In the genomic region with DNA sequence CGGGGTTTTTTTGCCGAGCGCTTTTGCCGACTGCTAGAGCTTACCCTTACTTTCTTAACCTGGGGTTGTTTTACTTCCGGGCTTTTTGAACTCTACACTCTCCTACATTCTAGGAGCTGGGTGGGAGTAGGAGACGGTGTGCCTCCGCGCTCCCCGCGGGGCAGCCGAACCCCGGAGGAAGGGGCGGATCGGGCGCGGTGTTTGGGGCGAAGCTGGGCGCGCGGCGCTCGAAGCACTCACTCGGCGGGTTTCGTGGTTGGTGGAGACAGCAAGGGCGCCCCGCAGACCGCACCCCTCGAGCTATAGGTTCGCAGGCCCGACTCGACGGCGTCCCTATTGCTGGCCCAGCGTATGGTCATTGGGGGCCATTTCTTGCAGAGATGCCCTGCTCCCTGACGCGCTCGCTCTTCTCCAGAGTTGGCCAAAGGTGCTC, we compare ENCODE assay signal across 1 cellular context.
TF ChIP-seq lines count a peak whose summit lies in the region.

No MANE protein-coding gene starts in this region.

TF ChIP-seq in K562, 482 proteins besides CTCF, POLR2A, EP300 and RAD21 (continued from another document and continues in another):
- TF ChIP-seq, protein P1, sequence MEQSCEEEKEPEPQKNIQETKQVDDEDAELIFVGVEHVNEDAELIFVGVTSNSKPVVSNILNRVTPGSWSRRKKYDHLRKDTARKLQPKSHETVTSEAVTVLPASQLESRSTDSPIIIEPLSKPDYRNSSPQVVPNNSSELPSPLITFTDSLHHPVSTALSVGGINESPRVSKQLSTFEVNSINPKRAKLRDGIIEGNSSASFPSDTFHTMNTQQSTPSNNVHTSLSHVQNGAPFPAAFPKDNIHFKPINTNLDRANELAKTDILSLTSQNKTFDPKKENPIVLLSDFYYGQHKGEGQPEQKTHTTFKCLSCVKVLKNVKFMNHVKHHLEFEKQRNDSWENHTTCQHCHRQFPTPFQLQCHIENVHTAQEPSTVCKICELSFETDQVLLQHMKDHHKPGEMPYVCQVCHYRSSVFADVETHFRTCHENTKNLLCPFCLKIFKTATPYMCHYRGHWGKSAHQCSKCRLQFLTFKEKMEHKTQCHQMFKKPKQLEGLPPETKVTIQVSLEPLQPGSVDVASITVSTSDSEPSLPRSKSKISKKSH (CRISPR knock-in tag; IDR thresholded peaks at IDR 0.05), result no peak
- TF ChIP-seq KLF6 (CRISPR knock-in tag; IDR thresholded peaks at IDR 0.05; ENCODE audit: borderline replicate concordance) (peak; percentile 44; the same call in 1 of the 2 replicates), ZNF644 (tag; IDR thresholded peaks at IDR 0.05; ENCODE audit: low read depth) (no peak), FOXP1 (CRISPR knock-in tag; IDR thresholded peaks at IDR 0.05) (peak; percentile 40; the same call in 1 of the 2 replicates), ELF1 (tag; IDR thresholded peaks at IDR 0.05) (peak; percentile 24; the same call in 1 of the 2 replicates), ATF1 (CRISPR knock-in tag; IDR thresholded peaks at IDR 0.05) (no peak), ATF1 (tag; IDR thresholded peaks at IDR 0.05) (0 out of 2 replicates have a peak, but pooled peaks have one; percentile 17), ETS2 (tag; IDR thresholded peaks at IDR 0.05; ENCODE audit: borderline replicate concordance, poor library complexity, severe bottlenecking) (no peak), RBM15 (IDR thresholded peaks at IDR 0.05; ENCODE audit: insufficient read depth, low read length) (no peak), ZEB2 (IDR thresholded peaks at IDR 0.05) (no peak), FOXJ2 (tag; IDR thresholded peaks at IDR 0.05) (no peak), PHB (CRISPR knock-in tag; IDR thresholded peaks at IDR 0.05) (no peak), FOXK2 (conservative IDR thresholded peaks at IDR 0.05 in 1 of 2, IDR thresholded peaks at IDR 0.05 in 1 of 2; ENCODE audit: low read depth in 2 of 2) (no peak), FOS (IDR thresholded peaks at IDR 0.05; ENCODE audit: extremely low read depth, insufficient read length) (no peak), ZBED1 (IDR thresholded peaks at IDR 0.05) (no peak), MTA1 (IDR thresholded peaks at IDR 0.05; ENCODE audit: borderline replicate concordance) (no peak), RBM25 (IDR thresholded peaks at IDR 0.05; ENCODE audit: low read depth, low read length, severe bottlenecking) (no peak), PPARD (CRISPR knock-in tag; IDR thresholded peaks at IDR 0.05) (no peak), KLF10 (CRISPR knock-in tag; IDR thresholded peaks at IDR 0.05) (no peak), SRF (CRISPR knock-in tag; IDR thresholded peaks at IDR 0.05) (no peak), MYNN (IDR thresholded peaks at IDR 0.05) (no peak), MYNN (CRISPR knock-in tag; IDR thresholded peaks at IDR 0.05) (no peak), HNRNPL (IDR thresholded peaks at IDR 0.05; ENCODE audit: low read depth, low read length) (peak; percentile 52; the same call in 1 of the 2 replicates), FOXA1 (IDR thresholded peaks at IDR 0.05; ENCODE audit: borderline replicate concordance) (no peak), GATAD2A (IDR thresholded peaks at IDR 0.05) (no peak), POLR2AphosphoS5 (IDR thresholded peaks at IDR 0.05; ENCODE audit: control insufficient read depth, insufficient read depth, low read depth, low read length) (peak; percentile 51; the same call in 1 of the 2 replicates), MCM3 (IDR thresholded peaks at IDR 0.05) (no peak), SIX5 (IDR thresholded peaks at IDR 0.05; ENCODE audit: borderline replicate concordance in 1 of 2, insufficient read depth in 1 of 2, low read depth in 1 of 2, low read length in 2 of 2) (no peak), ARID1B (IDR thresholded peaks at IDR 0.05) (no peak)
- TF ChIP-seq, protein P2, sequence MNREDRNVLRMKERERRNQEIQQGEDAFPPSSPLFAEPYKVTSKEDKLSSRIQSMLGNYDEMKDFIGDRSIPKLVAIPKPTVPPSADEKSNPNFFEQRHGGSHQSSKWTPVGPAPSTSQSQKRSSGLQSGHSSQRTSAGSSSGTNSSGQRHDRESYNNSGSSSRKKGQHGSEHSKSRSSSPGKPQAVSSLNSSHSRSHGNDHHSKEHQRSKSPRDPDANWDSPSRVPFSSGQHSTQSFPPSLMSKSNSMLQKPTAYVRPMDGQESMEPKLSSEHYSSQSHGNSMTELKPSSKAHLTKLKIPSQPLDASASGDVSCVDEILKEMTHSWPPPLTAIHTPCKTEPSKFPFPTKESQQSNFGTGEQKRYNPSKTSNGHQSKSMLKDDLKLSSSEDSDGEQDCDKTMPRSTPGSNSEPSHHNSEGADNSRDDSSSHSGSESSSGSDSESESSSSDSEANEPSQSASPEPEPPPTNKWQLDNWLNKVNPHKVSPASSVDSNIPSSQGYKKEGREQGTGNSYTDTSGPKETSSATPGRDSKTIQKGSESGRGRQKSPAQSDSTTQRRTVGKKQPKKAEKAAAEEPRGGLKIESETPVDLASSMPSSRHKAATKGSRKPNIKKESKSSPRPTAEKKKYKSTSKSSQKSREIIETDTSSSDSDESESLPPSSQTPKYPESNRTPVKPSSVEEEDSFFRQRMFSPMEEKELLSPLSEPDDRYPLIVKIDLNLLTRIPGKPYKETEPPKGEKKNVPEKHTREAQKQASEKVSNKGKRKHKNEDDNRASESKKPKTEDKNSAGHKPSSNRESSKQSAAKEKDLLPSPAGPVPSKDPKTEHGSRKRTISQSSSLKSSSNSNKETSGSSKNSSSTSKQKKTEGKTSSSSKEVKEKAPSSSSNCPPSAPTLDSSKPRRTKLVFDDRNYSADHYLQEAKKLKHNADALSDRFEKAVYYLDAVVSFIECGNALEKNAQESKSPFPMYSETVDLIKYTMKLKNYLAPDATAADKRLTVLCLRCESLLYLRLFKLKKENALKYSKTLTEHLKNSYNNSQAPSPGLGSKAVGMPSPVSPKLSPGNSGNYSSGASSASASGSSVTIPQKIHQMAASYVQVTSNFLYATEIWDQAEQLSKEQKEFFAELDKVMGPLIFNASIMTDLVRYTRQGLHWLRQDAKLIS (CRISPR knock-in tag; IDR thresholded peaks at IDR 0.05), result 0 out of 2 replicates have a peak, but pooled peaks have one; percentile 72
- TF ChIP-seq, protein P3, sequence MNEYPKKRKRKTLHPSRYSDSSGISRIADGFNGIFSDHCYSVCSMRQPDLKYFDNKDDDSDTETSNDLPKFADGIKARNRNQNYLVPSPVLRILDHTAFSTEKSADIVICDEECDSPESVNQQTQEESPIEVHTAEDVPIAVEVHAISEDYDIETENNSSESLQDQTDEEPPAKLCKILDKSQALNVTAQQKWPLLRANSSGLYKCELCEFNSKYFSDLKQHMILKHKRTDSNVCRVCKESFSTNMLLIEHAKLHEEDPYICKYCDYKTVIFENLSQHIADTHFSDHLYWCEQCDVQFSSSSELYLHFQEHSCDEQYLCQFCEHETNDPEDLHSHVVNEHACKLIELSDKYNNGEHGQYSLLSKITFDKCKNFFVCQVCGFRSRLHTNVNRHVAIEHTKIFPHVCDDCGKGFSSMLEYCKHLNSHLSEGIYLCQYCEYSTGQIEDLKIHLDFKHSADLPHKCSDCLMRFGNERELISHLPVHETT (CRISPR knock-in tag; conservative IDR thresholded peaks at IDR 0.05 in 1 of 2, IDR thresholded peaks at IDR 0.05 in 1 of 2), result no peak
- TF ChIP-seq, protein P4, sequence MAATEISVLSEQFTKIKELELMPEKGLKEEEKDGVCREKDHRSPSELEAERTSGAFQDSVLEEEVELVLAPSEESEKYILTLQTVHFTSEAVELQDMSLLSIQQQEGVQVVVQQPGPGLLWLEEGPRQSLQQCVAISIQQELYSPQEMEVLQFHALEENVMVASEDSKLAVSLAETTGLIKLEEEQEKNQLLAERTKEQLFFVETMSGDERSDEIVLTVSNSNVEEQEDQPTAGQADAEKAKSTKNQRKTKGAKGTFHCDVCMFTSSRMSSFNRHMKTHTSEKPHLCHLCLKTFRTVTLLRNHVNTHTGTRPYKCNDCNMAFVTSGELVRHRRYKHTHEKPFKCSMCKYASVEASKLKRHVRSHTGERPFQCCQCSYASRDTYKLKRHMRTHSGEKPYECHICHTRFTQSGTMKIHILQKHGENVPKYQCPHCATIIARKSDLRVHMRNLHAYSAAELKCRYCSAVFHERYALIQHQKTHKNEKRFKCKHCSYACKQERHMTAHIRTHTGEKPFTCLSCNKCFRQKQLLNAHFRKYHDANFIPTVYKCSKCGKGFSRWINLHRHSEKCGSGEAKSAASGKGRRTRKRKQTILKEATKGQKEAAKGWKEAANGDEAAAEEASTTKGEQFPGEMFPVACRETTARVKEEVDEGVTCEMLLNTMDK (IDR thresholded peaks at IDR 0.05; ENCODE audit: borderline replicate concordance, insufficient read depth, low read depth, low read length, poor library complexity, severe bottlenecking), result no peak
- TF ChIP-seq, protein P5, sequence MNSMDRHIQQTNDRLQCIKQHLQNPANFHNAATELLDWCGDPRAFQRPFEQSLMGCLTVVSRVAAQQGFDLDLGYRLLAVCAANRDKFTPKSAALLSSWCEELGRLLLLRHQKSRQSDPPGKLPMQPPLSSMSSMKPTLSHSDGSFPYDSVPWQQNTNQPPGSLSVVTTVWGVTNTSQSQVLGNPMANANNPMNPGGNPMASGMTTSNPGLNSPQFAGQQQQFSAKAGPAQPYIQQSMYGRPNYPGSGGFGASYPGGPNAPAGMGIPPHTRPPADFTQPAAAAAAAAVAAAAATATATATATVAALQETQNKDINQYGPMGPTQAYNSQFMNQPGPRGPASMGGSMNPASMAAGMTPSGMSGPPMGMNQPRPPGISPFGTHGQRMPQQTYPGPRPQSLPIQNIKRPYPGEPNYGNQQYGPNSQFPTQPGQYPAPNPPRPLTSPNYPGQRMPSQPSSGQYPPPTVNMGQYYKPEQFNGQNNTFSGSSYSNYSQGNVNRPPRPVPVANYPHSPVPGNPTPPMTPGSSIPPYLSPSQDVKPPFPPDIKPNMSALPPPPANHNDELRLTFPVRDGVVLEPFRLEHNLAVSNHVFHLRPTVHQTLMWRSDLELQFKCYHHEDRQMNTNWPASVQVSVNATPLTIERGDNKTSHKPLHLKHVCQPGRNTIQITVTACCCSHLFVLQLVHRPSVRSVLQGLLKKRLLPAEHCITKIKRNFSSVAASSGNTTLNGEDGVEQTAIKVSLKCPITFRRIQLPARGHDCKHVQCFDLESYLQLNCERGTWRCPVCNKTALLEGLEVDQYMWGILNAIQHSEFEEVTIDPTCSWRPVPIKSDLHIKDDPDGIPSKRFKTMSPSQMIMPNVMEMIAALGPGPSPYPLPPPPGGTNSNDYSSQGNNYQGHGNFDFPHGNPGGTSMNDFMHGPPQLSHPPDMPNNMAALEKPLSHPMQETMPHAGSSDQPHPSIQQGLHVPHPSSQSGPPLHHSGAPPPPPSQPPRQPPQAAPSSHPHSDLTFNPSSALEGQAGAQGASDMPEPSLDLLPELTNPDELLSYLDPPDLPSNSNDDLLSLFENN (IDR thresholded peaks at IDR 0.05; ENCODE audit: low read depth in 2 of 2, low read length in 2 of 2), result no peak
- TF ChIP-seq, protein P6, sequence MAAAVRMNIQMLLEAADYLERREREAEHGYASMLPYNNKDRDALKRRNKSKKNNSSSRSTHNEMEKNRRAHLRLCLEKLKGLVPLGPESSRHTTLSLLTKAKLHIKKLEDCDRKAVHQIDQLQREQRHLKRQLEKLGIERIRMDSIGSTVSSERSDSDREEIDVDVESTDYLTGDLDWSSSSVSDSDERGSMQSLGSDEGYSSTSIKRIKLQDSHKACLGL (CRISPR knock-in tag; IDR thresholded peaks at IDR 0.05; ENCODE audit: borderline replicate concordance, poor library complexity, severe bottlenecking), result no peak
- TF ChIP-seq, protein P7, sequence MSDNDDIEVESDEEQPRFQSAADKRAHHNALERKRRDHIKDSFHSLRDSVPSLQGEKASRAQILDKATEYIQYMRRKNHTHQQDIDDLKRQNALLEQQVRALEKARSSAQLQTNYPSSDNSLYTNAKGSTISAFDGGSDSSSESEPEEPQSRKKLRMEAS (CRISPR knock-in tag; IDR thresholded peaks at IDR 0.05), result no peak
- TF ChIP-seq, protein P8, sequence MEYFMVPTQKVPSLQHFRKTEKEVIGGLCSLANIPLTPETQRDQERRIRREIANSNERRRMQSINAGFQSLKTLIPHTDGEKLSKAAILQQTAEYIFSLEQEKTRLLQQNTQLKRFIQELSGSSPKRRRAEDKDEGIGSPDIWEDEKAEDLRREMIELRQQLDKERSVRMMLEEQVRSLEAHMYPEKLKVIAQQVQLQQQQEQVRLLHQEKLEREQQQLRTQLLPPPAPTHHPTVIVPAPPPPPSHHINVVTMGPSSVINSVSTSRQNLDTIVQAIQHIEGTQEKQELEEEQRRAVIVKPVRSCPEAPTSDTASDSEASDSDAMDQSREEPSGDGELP (CRISPR knock-in tag; IDR thresholded peaks at IDR 0.05; ENCODE audit: borderline replicate concordance), result peak; percentile 54
- TF ChIP-seq, protein P9, sequence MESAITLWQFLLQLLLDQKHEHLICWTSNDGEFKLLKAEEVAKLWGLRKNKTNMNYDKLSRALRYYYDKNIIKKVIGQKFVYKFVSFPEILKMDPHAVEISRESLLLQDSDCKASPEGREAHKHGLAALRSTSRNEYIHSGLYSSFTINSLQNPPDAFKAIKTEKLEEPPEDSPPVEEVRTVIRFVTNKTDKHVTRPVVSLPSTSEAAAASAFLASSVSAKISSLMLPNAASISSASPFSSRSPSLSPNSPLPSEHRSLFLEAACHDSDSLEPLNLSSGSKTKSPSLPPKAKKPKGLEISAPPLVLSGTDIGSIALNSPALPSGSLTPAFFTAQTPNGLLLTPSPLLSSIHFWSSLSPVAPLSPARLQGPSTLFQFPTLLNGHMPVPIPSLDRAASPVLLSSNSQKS (CRISPR knock-in tag; IDR thresholded peaks at IDR 0.05), result no peak
- TF ChIP-seq, protein P10, sequence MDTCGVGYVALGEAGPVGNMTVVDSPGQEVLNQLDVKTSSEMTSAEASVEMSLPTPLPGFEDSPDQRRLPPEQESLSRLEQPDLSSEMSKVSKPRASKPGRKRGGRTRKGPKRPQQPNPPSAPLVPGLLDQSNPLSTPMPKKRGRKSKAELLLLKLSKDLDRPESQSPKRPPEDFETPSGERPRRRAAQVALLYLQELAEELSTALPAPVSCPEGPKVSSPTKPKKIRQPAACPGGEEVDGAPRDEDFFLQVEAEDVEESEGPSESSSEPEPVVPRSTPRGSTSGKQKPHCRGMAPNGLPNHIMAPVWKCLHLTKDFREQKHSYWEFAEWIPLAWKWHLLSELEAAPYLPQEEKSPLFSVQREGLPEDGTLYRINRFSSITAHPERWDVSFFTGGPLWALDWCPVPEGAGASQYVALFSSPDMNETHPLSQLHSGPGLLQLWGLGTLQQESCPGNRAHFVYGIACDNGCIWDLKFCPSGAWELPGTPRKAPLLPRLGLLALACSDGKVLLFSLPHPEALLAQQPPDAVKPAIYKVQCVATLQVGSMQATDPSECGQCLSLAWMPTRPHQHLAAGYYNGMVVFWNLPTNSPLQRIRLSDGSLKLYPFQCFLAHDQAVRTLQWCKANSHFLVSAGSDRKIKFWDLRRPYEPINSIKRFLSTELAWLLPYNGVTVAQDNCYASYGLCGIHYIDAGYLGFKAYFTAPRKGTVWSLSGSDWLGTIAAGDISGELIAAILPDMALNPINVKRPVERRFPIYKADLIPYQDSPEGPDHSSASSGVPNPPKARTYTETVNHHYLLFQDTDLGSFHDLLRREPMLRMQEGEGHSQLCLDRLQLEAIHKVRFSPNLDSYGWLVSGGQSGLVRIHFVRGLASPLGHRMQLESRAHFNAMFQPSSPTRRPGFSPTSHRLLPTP (IDR thresholded peaks at IDR 0.05; ENCODE audit: borderline replicate concordance, extremely low read depth, insufficient read length), result no peak
- TF ChIP-seq, protein P11, sequence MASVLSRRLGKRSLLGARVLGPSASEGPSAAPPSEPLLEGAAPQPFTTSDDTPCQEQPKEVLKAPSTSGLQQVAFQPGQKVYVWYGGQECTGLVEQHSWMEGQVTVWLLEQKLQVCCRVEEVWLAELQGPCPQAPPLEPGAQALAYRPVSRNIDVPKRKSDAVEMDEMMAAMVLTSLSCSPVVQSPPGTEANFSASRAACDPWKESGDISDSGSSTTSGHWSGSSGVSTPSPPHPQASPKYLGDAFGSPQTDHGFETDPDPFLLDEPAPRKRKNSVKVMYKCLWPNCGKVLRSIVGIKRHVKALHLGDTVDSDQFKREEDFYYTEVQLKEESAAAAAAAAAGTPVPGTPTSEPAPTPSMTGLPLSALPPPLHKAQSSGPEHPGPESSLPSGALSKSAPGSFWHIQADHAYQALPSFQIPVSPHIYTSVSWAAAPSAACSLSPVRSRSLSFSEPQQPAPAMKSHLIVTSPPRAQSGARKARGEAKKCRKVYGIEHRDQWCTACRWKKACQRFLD (CRISPR knock-in tag; IDR thresholded peaks at IDR 0.05), result peak; percentile 0; the same call in 1 of the 2 replicates
